ENCODE assay signal across 6 cellular contexts in genomic region chr16:27288313-27288712, GRCh38. TPM values are rescaled to one million over a fixed set of nuclear protein-coding genes. Genes with fewer than 3 reads are reported as not detected.
DNase-seq lines count a peak whose midpoint lies in the region; TF ChIP-seq lines count a peak whose summit lies in the region.
"Not testable (repeated sequence)": the region's sequence is repeated elsewhere in the genome, so short reads cannot be mapped to it uniquely, and the experiment has no call there.

No MANE protein-coding gene starts in this region.

- H3K4me1 Mint-ChIP-seq in T-helper 2 cell treated with Interferon-gamma antibody and Interleukin-4, amounts not matched to agents 5 μg/mL and 100 μg/mL, for 36 hours (ENCODE audit: low read depth), result peaks cover 78% of the 10 kb centered on the region
- H3K4me1 Mint-ChIP-seq in type B pancreatic cell (ENCODE audit: unreplicated experiment), result not testable (repeated sequence)

- H3K9me3 Mint-ChIP-seq in T-helper 2 cell treated with Interferon-gamma antibody and Interleukin-4, amounts not matched to agents 5 μg/mL and 100 μg/mL, for 36 hours; type B pancreatic cell: not testable (repeated sequence)

- not testable (repeated sequence) for H3K9me3 ChIP-seq in HEK293 (ENCODE audit: control insufficient read depth, insufficient read depth, low read depth, low read length); right atrium auricular region; neutrophil

- CTCF ChIA-PET in HEK293 (lab: Yijun Ruan, JAX), result interaction anchor here (0.7 kb wide), 1 partner anchor 14 kb away, joined by 3 read pairs; no protein-coding TSS in a partner anchor

- POLR2A ChIA-PET in HEK293 (lab: Yijun Ruan, JAX), result not testable (repeated sequence)

- not testable (repeated sequence) for H3K27ac ChIP-seq in HEK293 (ENCODE audit: extremely low read depth, low read depth, low read length); right atrium auricular region
- peak overlapping the region; percentile 98 for H3K27ac ChIP-seq in neutrophil

- not testable (repeated sequence) for H3K4me1 ChIP-seq in HEK293 (ENCODE audit: control insufficient read depth, insufficient read depth, low read length)
- H3K4me1 ChIP-seq in right atrium auricular region, result peaks cover 0 to 12% of the 10 kb centered on the region in 2 donors
- H3K4me1 ChIP-seq in neutrophil (ENCODE audit: control insufficient read depth in 1 of 2, insufficient read depth in 1 of 2, low read depth in 1 of 2, low read length in 1 of 2), result peaks cover 71 to 75% of the 10 kb centered on the region in 2 experiments

- H3K4me3 Mint-ChIP-seq in T-helper 2 cell treated with Interferon-gamma antibody and Interleukin-4, amounts not matched to agents 5 μg/mL and 100 μg/mL, for 36 hours, result peak overlapping the region; percentile 49
- not testable (repeated sequence) for H3K4me3 Mint-ChIP-seq in type B pancreatic cell

- H3K36me3 Mint-ChIP-seq in T-helper 2 cell treated with Interferon-gamma antibody and Interleukin-4, amounts not matched to agents 5 μg/mL and 100 μg/mL, for 36 hours (ENCODE audit: low read depth), result peaks cover 60% of the 10 kb centered on the region
- not testable (repeated sequence) for H3K36me3 Mint-ChIP-seq in type B pancreatic cell

- not testable (repeated sequence) for TF ChIP-seq CTCF in HEK293 (tag by site-specific recombination; IDR thresholded peaks at IDR 0.05); right atrium auricular region (IDR thresholded peaks at IDR 0.05); neutrophil (IDR thresholded peaks at IDR 0.05); type B pancreatic cell (conservative IDR thresholded peaks at IDR 0.05)

- H3K27me3 Mint-ChIP-seq in T-helper 2 cell treated with Interferon-gamma antibody and Interleukin-4, amounts not matched to agents 5 μg/mL and 100 μg/mL, for 36 hours (ENCODE audit: low read depth); type B pancreatic cell: not testable (repeated sequence)

- H3K27me3 ChIP-seq in right atrium auricular region, neutrophil: not testable (repeated sequence)

- not testable (repeated sequence) for H3K36me3 ChIP-seq in HEK293 (ENCODE audit: control insufficient read depth in 2 of 2, insufficient read depth in 1 of 2, low read length in 2 of 2); right atrium auricular region; neutrophil

- DNase-seq in T-helper 2 cell treated with Interferon-gamma antibody and Interleukin-4, amounts not matched to agents 5 μg/mL and 100 μg/mL, for 36 hours (ENCODE audit: low spot score), result not testable (repeated sequence)
- DNase-seq in activated CD8-positive, alpha-beta memory T cell treated with anti-CD3 and anti-CD28 coated beads, Interleukin-2, amount 50 U/mL, for 48 hours, result peak; percentile 13
- peak; percentile 28 for DNase-seq in right atrium auricular region (ENCODE audit: low spot score)
- peak; percentile 20 for DNase-seq in type B pancreatic cell (ENCODE audit: extremely low spot score, unreplicated experiment)

- H3K27ac Mint-ChIP-seq in T-helper 2 cell treated with Interferon-gamma antibody and Interleukin-4, amounts not matched to agents 5 μg/mL and 100 μg/mL, for 36 hours, result peak overlapping the region; percentile 76
- H3K27ac Mint-ChIP-seq in type B pancreatic cell, result not testable (repeated sequence)

- H3K4me3 ChIP-seq in HEK293 (ENCODE audit: low read depth, low read length); right atrium auricular region: not testable (repeated sequence)
- H3K4me3 ChIP-seq in neutrophil (ENCODE audit: low read depth in 1 of 2, low read length in 1 of 2), result peak overlapping the region; percentile 50 to 53

TF ChIP-seq in HEK293, 187 proteins besides CTCF, POLR2A, EP300 and RAD21 (continues in another document):
- TF ChIP-seq ZNF140 (tag by site-specific recombination; IDR thresholded peaks at IDR 0.05), result peak; percentile 67; the same call in 1 of the 2 replicates
- TF ChIP-seq ZNF138 (tag by site-specific recombination; IDR thresholded peaks at IDR 0.05; ENCODE audit: borderline replicate concordance), result 0 out of 2 replicates have a peak, but pooled peaks have one; percentile 26
- TF ChIP-seq ZNF560 (tag by site-specific recombination; IDR thresholded peaks at IDR 0.05; ENCODE audit: borderline replicate concordance), result 0 out of 2 replicates have a peak, but pooled peaks have one; percentile 39
- TF ChIP-seq ZNF654 (tag by site-specific recombination; IDR thresholded peaks at IDR 0.05; ENCODE audit: low read depth), result 0 out of 2 replicates have a peak, but pooled peaks have one; percentile 9
- 0 out of 2 replicates have a peak, but pooled peaks have one; percentile 13 for TF ChIP-seq ZNF664 (tag by site-specific recombination; IDR thresholded peaks at IDR 0.05)
- TF ChIP-seq, protein P1, sequence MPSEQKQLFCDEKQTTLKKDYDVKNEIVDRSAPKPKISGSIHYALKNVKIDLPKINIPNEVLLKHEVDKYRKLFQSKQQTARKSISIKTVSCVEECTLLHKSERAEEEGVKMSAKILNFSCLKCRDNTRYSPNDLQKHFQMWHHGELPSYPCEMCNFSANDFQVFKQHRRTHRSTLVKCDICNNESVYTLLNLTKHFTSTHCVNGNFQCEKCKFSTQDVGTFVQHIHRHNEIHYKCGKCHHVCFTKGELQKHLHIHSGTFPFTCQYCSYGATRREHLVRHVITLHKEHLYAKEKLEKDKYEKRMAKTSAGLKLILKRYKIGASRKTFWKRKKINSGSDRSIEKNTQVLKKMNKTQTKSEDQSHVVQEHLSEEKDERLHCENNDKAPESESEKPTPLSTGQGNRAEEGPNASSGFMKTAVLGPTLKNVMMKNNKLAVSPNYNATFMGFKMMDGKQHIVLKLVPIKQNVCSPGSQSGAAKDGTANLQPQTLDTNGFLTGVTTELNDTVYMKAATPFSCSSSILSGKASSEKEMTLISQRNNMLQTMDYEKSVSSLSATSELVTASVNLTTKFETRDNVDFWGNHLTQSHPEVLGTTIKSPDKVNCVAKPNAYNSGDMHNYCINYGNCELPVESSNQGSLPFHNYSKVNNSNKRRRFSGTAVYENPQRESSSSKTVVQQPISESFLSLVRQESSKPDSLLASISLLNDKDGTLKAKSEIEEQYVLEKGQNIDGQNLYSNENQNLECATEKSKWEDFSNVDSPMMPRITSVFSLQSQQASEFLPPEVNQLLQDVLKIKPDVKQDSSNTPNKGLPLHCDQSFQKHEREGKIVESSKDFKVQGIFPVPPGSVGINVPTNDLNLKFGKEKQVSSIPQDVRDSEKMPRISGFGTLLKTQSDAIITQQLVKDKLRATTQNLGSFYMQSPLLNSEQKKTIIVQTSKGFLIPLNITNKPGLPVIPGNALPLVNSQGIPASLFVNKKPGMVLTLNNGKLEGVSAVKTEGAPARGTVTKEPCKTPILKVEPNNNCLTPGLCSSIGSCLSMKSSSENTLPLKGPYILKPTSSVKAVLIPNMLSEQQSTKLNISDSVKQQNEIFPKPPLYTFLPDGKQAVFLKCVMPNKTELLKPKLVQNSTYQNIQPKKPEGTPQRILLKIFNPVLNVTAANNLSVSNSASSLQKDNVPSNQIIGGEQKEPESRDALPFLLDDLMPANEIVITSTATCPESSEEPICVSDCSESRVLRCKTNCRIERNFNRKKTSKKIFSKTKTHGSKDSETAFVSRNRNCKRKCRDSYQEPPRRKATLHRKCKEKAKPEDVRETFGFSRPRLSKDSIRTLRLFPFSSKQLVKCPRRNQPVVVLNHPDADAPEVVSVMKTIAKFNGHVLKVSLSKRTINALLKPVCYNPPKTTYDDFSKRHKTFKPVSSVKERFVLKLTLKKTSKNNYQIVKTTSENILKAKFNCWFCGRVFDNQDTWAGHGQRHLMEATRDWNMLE (tag by site-specific recombination; conservative IDR thresholded peaks at IDR 0.05; ENCODE audit: low read depth), result peak; percentile 77
- TF ChIP-seq ZNF354C (tag by site-specific recombination; IDR thresholded peaks at IDR 0.05; ENCODE audit: borderline replicate concordance, low read depth), result 0 out of 2 replicates have a peak, but pooled peaks have one; percentile 81
- TF ChIP-seq SP3 (tag by site-specific recombination; IDR thresholded peaks at IDR 0.05), result peak; percentile 16; the same call in 1 of the 2 replicates
- TF ChIP-seq ZNF555 (tag by site-specific recombination; conservative IDR thresholded peaks at IDR 0.05), result peak; percentile 73
- TF ChIP-seq, protein P2, sequence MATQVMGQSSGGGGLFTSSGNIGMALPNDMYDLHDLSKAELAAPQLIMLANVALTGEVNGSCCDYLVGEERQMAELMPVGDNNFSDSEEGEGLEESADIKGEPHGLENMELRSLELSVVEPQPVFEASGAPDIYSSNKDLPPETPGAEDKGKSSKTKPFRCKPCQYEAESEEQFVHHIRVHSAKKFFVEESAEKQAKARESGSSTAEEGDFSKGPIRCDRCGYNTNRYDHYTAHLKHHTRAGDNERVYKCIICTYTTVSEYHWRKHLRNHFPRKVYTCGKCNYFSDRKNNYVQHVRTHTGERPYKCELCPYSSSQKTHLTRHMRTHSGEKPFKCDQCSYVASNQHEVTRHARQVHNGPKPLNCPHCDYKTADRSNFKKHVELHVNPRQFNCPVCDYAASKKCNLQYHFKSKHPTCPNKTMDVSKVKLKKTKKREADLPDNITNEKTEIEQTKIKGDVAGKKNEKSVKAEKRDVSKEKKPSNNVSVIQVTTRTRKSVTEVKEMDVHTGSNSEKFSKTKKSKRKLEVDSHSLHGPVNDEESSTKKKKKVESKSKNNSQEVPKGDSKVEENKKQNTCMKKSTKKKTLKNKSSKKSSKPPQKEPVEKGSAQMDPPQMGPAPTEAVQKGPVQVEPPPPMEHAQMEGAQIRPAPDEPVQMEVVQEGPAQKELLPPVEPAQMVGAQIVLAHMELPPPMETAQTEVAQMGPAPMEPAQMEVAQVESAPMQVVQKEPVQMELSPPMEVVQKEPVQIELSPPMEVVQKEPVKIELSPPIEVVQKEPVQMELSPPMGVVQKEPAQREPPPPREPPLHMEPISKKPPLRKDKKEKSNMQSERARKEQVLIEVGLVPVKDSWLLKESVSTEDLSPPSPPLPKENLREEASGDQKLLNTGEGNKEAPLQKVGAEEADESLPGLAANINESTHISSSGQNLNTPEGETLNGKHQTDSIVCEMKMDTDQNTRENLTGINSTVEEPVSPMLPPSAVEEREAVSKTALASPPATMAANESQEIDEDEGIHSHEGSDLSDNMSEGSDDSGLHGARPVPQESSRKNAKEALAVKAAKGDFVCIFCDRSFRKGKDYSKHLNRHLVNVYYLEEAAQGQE (tag by site-specific recombination; IDR thresholded peaks at IDR 0.05), result peak; percentile 36; the same call in 1 of the 2 replicates
- peak; percentile 71 for TF ChIP-seq ZNF426 (tag by site-specific recombination; IDR thresholded peaks at IDR 0.05)

RNA-seq across cellular contexts. Expression of gene NSMCE1, which starts 19.7 kb away (rescaled TPM):
- total RNA-seq in right atrium auricular region (10 to 100 TPM; 24.0 to 35.8 TPM), type B pancreatic cell (ENCODE audit: low replicate concordance) (27.1 and 33.3 TPM in 2 replicates)

RNA-seq across cellular contexts. Expression of gene IL4R, which starts 25.5 kb away (rescaled TPM):
- total RNA-seq in right atrium auricular region (10 to 100 TPM; 11.9 to 35.5 TPM), type B pancreatic cell (ENCODE audit: low replicate concordance) (12.3 and 22.1 TPM in 2 replicates)
